1 cellular context compared by ENCODE assay signal in the genomic region with DNA sequence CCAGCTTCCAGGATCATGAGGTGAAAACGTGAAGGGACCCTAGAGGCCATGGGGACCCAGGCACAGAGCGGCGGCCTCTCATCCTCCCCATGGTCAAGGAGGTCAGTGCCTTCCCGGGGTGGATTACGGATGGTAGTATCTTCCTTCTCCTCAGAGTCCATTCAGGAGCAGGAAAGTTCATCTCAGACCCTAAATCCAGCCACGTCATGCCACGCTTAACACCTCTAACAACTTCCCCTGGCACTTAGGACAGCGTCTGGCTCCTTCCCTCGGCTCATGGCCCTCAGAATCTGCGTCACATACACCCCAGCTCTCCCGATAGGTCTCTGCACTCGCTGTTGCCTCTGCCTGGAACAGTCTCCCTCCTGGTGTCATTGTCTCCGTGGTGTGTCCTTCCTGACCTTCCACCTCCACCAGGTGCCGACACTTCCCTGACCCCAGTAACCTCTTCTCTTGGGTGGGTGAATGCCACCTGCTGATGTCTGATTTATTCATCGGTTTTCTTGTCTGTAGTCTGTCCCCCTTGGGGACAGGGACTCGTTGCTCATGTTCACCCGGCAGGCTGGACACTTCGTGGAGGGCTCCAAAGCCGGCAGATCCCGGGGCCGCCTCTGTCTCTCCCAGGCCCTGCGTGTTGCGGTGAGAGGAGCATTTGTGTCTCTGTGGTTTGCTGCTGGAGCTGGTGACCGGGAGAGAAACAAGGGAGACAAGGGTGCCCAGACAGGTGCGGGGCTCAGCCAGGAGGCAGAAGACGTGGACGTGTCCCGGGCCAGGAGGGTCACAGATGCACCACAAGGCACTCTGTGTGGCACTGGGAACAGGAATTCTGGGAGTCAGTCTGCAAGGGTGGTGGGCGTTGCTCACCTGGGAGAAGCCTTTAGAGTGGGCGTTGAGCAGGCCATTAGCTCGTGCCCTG.
TF ChIP-seq lines count a peak whose summit lies in the region.

No MANE protein-coding gene starts in this region.

TF ChIP-seq in K562, 482 proteins besides CTCF, POLR2A, EP300 and RAD21 (continued from another document):
- TF ChIP-seq, protein P1, sequence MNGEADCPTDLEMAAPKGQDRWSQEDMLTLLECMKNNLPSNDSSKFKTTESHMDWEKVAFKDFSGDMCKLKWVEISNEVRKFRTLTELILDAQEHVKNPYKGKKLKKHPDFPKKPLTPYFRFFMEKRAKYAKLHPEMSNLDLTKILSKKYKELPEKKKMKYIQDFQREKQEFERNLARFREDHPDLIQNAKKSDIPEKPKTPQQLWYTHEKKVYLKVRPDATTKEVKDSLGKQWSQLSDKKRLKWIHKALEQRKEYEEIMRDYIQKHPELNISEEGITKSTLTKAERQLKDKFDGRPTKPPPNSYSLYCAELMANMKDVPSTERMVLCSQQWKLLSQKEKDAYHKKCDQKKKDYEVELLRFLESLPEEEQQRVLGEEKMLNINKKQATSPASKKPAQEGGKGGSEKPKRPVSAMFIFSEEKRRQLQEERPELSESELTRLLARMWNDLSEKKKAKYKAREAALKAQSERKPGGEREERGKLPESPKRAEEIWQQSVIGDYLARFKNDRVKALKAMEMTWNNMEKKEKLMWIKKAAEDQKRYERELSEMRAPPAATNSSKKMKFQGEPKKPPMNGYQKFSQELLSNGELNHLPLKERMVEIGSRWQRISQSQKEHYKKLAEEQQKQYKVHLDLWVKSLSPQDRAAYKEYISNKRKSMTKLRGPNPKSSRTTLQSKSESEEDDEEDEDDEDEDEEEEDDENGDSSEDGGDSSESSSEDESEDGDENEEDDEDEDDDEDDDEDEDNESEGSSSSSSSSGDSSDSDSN (IDR thresholded peaks at IDR 0.05; ENCODE audit: borderline replicate concordance in 1 of 2, low read depth in 2 of 2, low read length in 2 of 2): peak; percentile 12 to 64; a peak in 2 of 4 replicates
- TF ChIP-seq PURB (CRISPR knock-in tag; IDR thresholded peaks at IDR 0.05; ENCODE audit: low read depth): no peak
- 0 out of 2 replicates have a peak, but pooled peaks have one; percentile 22 for TF ChIP-seq ATF1 (CRISPR knock-in tag; IDR thresholded peaks at IDR 0.05)
- peak; percentile 84 for TF ChIP-seq ATF1 (tag; IDR thresholded peaks at IDR 0.05)
- no peak for TF ChIP-seq HNRNPLL (IDR thresholded peaks at IDR 0.05; ENCODE audit: low read depth, low read length, poor library complexity, severe bottlenecking)
- TF ChIP-seq, protein P2, sequence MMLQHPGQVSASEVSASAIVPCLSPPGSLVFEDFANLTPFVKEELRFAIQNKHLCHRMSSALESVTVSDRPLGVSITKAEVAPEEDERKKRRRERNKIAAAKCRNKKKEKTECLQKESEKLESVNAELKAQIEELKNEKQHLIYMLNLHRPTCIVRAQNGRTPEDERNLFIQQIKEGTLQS (IDR thresholded peaks at IDR 0.05): no peak
- TF ChIP-seq, protein P2 (CRISPR knock-in tag; conservative IDR thresholded peaks at IDR 0.05): no peak
